In genomic region chr9:137670391-137671195, GRCh38 we compare ENCODE assay signal across 1 cellular context.
TF ChIP-seq lines count a peak whose summit lies in the region.

No MANE protein-coding gene starts in this region.

TF ChIP-seq in HepG2, 621 proteins besides CTCF, POLR2A, EP300 and RAD21 (continues in another document):
- TF ChIP-seq TFAP4 (IDR thresholded peaks at IDR 0.05; ENCODE audit: borderline replicate concordance, low read depth): peak; percentile 44; the same call in 1 of the 2 replicates
- TF ChIP-seq CENPX (CRISPR knock-in tag; IDR thresholded peaks at IDR 0.05): no peak
- TF ChIP-seq SRY (CRISPR knock-in tag; IDR thresholded peaks at IDR 0.05): peak; percentile 54
- TF ChIP-seq DBP (CRISPR knock-in tag; IDR thresholded peaks at IDR 0.05; ENCODE audit: not compliant biosample characterization): no peak
- TF ChIP-seq TBX2 (CRISPR knock-in tag; IDR thresholded peaks at IDR 0.05; ENCODE audit: borderline replicate concordance): peak; percentile 81; the same call in 1 of the 2 replicates
- no peak; the same call in 1 of the 2 replicates for TF ChIP-seq ZNF362 (CRISPR knock-in tag; IDR thresholded peaks at IDR 0.05; ENCODE audit: borderline replicate concordance)
- no peak for TF ChIP-seq GLI4 (CRISPR knock-in tag; IDR thresholded peaks at IDR 0.05; ENCODE audit: borderline replicate concordance)
- TF ChIP-seq ATF4 (CRISPR knock-in tag; IDR thresholded peaks at IDR 0.05): peak in 1 of 2 experiments; percentile 33; a peak in 1 of 4 replicates
- no peak for TF ChIP-seq LRRFIP1 (CRISPR knock-in tag; conservative IDR thresholded peaks at IDR 0.05)
- TF ChIP-seq ZNF343 (CRISPR knock-in tag; IDR thresholded peaks at IDR 0.05): no peak
- no peak for TF ChIP-seq SYNCRIP (IDR thresholded peaks at IDR 0.05; ENCODE audit: insufficient read depth, low read depth, low read length)
- TF ChIP-seq XRCC5 (optimal IDR thresholded peaks at IDR 0.05; ENCODE audit: low read length): peak; percentile 70
- TF ChIP-seq ETS1 (CRISPR knock-in tag; IDR thresholded peaks at IDR 0.05): 0 out of 2 replicates have a peak, but pooled peaks have one; percentile 30
- TF ChIP-seq ATF7 (IDR thresholded peaks at IDR 0.05): no peak
- peak; percentile 50; the same call in 1 of the 2 replicates for TF ChIP-seq ATF7 (CRISPR knock-in tag; IDR thresholded peaks at IDR 0.05)
- TF ChIP-seq ZMYM2 (CRISPR knock-in tag; IDR thresholded peaks at IDR 0.05): no peak
- no peak for TF ChIP-seq ZMAT5 (CRISPR knock-in tag; IDR thresholded peaks at IDR 0.05; ENCODE audit: borderline replicate concordance, low read depth)
- no peak; the same call in 1 of the 2 replicates for TF ChIP-seq KAT8 (CRISPR knock-in tag; IDR thresholded peaks at IDR 0.05)
- no peak for TF ChIP-seq PBX2 (CRISPR knock-in tag; IDR thresholded peaks at IDR 0.05)
- TF ChIP-seq NRL (CRISPR knock-in tag; IDR thresholded peaks at IDR 0.05; ENCODE audit: borderline replicate concordance): peak; percentile 92; the same call in 1 of the 2 replicates
- TF ChIP-seq GRHL1 (CRISPR knock-in tag; conservative IDR thresholded peaks at IDR 0.05): no peak
- TF ChIP-seq PRMT3 (CRISPR knock-in tag; IDR thresholded peaks at IDR 0.05; ENCODE audit: borderline replicate concordance, low read depth): no peak
- no peak for TF ChIP-seq KIAA2018 (CRISPR knock-in tag; IDR thresholded peaks at IDR 0.05; ENCODE audit: borderline replicate concordance)
- TF ChIP-seq ARID4A (CRISPR knock-in tag; IDR thresholded peaks at IDR 0.05; ENCODE audit: borderline replicate concordance): peak; percentile 89
- no peak for TF ChIP-seq ZBTB7A (CRISPR knock-in tag; IDR thresholded peaks at IDR 0.05)
- TF ChIP-seq ZNF292 (CRISPR knock-in tag; IDR thresholded peaks at IDR 0.05; ENCODE audit: borderline replicate concordance, low read depth): peak; percentile 32; the same call in 1 of the 2 replicates
- no peak for TF ChIP-seq PTBP1 (IDR thresholded peaks at IDR 0.05; ENCODE audit: low read depth, low read length, poor library complexity, severe bottlenecking)
- TF ChIP-seq SRSF1 (optimal IDR thresholded peaks at IDR 0.05; ENCODE audit: low read depth, low read length): no peak
- TF ChIP-seq REPIN1 (CRISPR knock-in tag; IDR thresholded peaks at IDR 0.05; ENCODE audit: borderline replicate concordance, low read depth): no peak
- TF ChIP-seq HOXA3 (CRISPR knock-in tag; IDR thresholded peaks at IDR 0.05): peak; percentile 74
